Comparison of ENCODE assay signal across 8 cellular contexts in genomic region chr18:3261035-3261392, GRCh38. TPM values are rescaled to one million over a fixed set of nuclear protein-coding genes. Genes with fewer than 3 reads are reported as not detected.
A peak's percentile ranks its signal among the peaks of the same experiment; 100 is the strongest.
DNase-seq lines count a peak whose midpoint lies in the region; ATAC-seq, FAIRE-seq and TF ChIP-seq lines count a peak whose summit lies in the region.

No MANE protein-coding gene starts in this region.

- no peak for TF ChIP-seq POLR2A in K562 (conservative IDR thresholded peaks at IDR 0.05)
- TF ChIP-seq POLR2A in GM18505 (IDR thresholded peaks at IDR 0.05; ENCODE audit: borderline replicate concordance, extremely low read depth, insufficient read depth, insufficient read length) = no peak

- H3K27ac ChIP-seq in cardiac muscle cell (peak overlapping the region; percentile 99), K562 (ENCODE audit: extremely low read depth, low read depth, low read length) (peak overlapping the region; percentile 97), lung (ENCODE audit: low read depth in 1 of 2, low read length in 1 of 2) (peak overlapping the region; percentile 98 to 100)

- TF ChIP-seq CTCF in cardiac muscle cell (IDR thresholded peaks at IDR 0.05; ENCODE audit: low read depth, low read length) = no peak
- no peak for TF ChIP-seq CTCF in K562 (IDR thresholded peaks at IDR 0.05 in 2 of 3, conservative IDR thresholded peaks at IDR 0.05 in 1 of 3; ENCODE audit: insufficient read depth in 2 of 3, low read depth in 1 of 3, low read length in 3 of 3)
- no peak for TF ChIP-seq CTCF in lung (IDR thresholded peaks at IDR 0.05; ENCODE audit: control extremely low read depth, extremely low read depth)

- H3K27me3 ChIP-seq in cardiac muscle cell (no peaks in the 10 kb centered on the region), K562 (ENCODE audit: control insufficient read depth in 2 of 2, insufficient read depth in 2 of 2, low read length in 2 of 2) (no peaks in the 10 kb centered on the region), lung (ENCODE audit: control insufficient read depth, insufficient read depth) (no peaks in the 10 kb centered on the region)

- peaks cover 33% of the 10 kb centered on the region for H3K4me1 ChIP-seq in cardiac muscle cell (ENCODE audit: low read depth)
- H3K4me1 ChIP-seq in K562 (replicated peaks in 1 of 2; ENCODE audit: control insufficient read depth in 2 of 2, insufficient read depth in 2 of 2, low read length in 2 of 2) = peaks cover 21 to 36% of the 10 kb centered on the region in 2 experiments
- peaks cover 10 to 30% of the 10 kb centered on the region in 2 donors for H3K4me1 ChIP-seq in lung (ENCODE audit: control insufficient read depth in 2 of 2, insufficient read depth in 2 of 2, low read length in 2 of 2)

- no TSS peak for BruUV-seq in K562 (replicated peaks; lab: Mats Ljungman, UMichigan)

- FAIRE-seq in K562 (lab: Jason Lieb, UNC) (no peak), urothelium cell line (lab: Jason Lieb, UNC) (peak; percentile 80)

- H3K4me3 ChIP-seq in cardiac muscle cell = peak overlapping the region; percentile 71
- peak overlapping the region; percentile 84 for H3K4me3 ChIP-seq in K562
- H3K4me3 ChIP-seq in lung = peak overlapping the region; percentile 97

- WGBS in K562 (ENCODE audit: insufficient coverage, low coverage, missing lambda C conversion rate) = 3% methylated on average over 5 of the region's 5 CpGs
- 7 to 8% methylated on average over 5 of the region's 5 CpGs for WGBS in lung, 2 donors

- DNase-seq in cardiac muscle cell (ENCODE audit: low read depth in 1 of 2, low spot score in 1 of 2) (no peak), left cardiac atrium (no peak), K562 (ENCODE audit: extremely low read depth in 1 of 4, low spot score in 3 of 4) (no peak), lung (ENCODE audit: low spot score) (no peak), urothelium cell line (ENCODE audit: low spot score) (no peak), COLO668 (lab: John Stamatoyannopoulos, UW; ENCODE audit: unreplicated experiment) (no peak)
- no peak for DNase-seq in stimulated activated CD4-positive, alpha-beta T cell treated with anti-CD3 and anti-CD28 coated beads, Interleukin-15, amount 100 ng/mL, for 24 hours

- H3K9ac ChIP-seq in K562 (ENCODE audit: insufficient read depth in 1 of 2, low read depth in 2 of 2, low read length in 2 of 2) = peak overlapping the region; percentile 86 to 97

- no peak for TF ChIP-seq RAD21 in K562 (CRISPR knock-in tag; conservative IDR thresholded peaks at IDR 0.05 in 1 of 2, IDR thresholded peaks at IDR 0.05 in 1 of 2)

- POLR2A ChIA-PET in K562 (lab: Yijun Ruan, JAX) = interaction anchor here (0.5 to 3.5 kb wide), 11 partner anchors 8 to 413 kb away, joined by 3 to 26 read pairs (median 4); partner anchors contain the start of gene MYL12A

- H3K9me1 ChIP-seq in K562 (ENCODE audit: control insufficient read depth, insufficient read depth, low read length) = peaks cover 2% of the 10 kb centered on the region

- peaks cover 55% of the 10 kb centered on the region for H3K79me2 ChIP-seq in K562 (ENCODE audit: control insufficient read depth, insufficient read depth, low read length)

- H4K20me1 ChIP-seq in K562 (replicated peaks; ENCODE audit: control insufficient read depth, insufficient read depth, low read length) = peaks cover 34% of the 10 kb centered on the region

- no peak for TF ChIP-seq EP300 in K562 (IDR thresholded peaks at IDR 0.05; ENCODE audit: low read length)

- no peak for ATAC-seq in left cardiac atrium
- no peak for ATAC-seq in K562
- no peak for ATAC-seq in lung (ENCODE audit: insufficient read depth, low FRiP score)
- no peak for ATAC-seq in GM18505 (IDR thresholded peaks at IDR 0.05; ENCODE audit: unreplicated experiment)

- in situ Hi-C loops in K562 (cut with MboI) = no loop called here

- H2AFZ ChIP-seq in K562 (ENCODE audit: low read depth, low read length) = peak overlapping the region; percentile 96

- H3K36me3 ChIP-seq in cardiac muscle cell = peaks cover 8% of the 10 kb centered on the region
- H3K36me3 ChIP-seq in K562 (ENCODE audit: control insufficient read depth, insufficient read depth, low read length) = peaks cover 36% of the 10 kb centered on the region
- peaks cover 12 to 22% of the 10 kb centered on the region in 2 donors for H3K36me3 ChIP-seq in lung (ENCODE audit: control insufficient read depth in 2 of 2, insufficient read depth in 2 of 2, low read length in 2 of 2)

- no peaks in the 10 kb centered on the region for H3K9me3 ChIP-seq in cardiac muscle cell (ENCODE audit: low read depth)
- no peaks in the 10 kb centered on the region for H3K9me3 ChIP-seq in K562 (replicated peaks; ENCODE audit: control insufficient read depth, insufficient read depth, low read depth, low read length)
- H3K9me3 ChIP-seq in lung (ENCODE audit: control insufficient read depth in 2 of 2, insufficient read depth in 1 of 2, low read length in 1 of 2) = no peaks in the 10 kb centered on the region

- peak overlapping the region; percentile 88 for H3K4me2 ChIP-seq in K562 (ENCODE audit: insufficient read depth, low read length)

- CTCF ChIA-PET in K562 (lab: Yijun Ruan, JAX; ENCODE audit: low intra/inter-chr PET ratio) = no interaction called here

- intact Hi-C loops in left cardiac atrium (cut with DNase I) = no loop called here
- intact Hi-C loops in K562 (cut with micrococcal nuclease) = loop anchor here (5.0 kb wide), 1 partner anchor 401 kb away; no protein-coding TSS in a partner anchor

RNA-seq across cellular contexts. Expression of gene MYL12B, which starts 0.9 kb away (rescaled TPM):
- total RNA-seq in cardiac muscle cell (74.8 and 137 TPM in 2 replicates), left cardiac atrium (100 to 1,000 TPM; 161 to 230 TPM), K562 (2014; rRNA removed) (220 and 238 TPM in 2 replicates), K562 (2014; rRNA removed; fragmentation: Illumina TruSeq; extraction: Trizol) (478 and 512 TPM in 2 replicates), K562 (2015; rRNA removed; fragmentation: Illumina TruSeq; extraction: Trizol) (357 and 396 TPM in 2 replicates), K562 (2021) (242 and 256 TPM in 2 replicates), lung (100 to 1,000 TPM; 249 to 299 TPM)
- polyA plus RNA-seq in cardiac muscle cell (211 and 299 TPM in 2 replicates), K562 (2011; rRNA removed) (531 and 554 TPM in 2 replicates), K562 (2014; fragmentation: Illumina TruSeq; extraction: Trizol) (451 and 463 TPM in 2 replicates), K562 (2014; fragmentation: Nextera tagmentation; extraction: Ambion mirVana) (100 to 1,000 TPM; 913 to 995 TPM), K562 (2014; rRNA removed) (270 and 274 TPM in 2 replicates), lung (1,000 to 10,000 TPM in 1 of 2 donors, 100 to 1,000 TPM in 1; 538 to 1,047 TPM)
- 18.4 and 30.7 TPM in 2 replicates for total RNA-seq in K562 (2011; cell fraction: chromatin; rRNA removed; ENCODE audit: low replicate concordance)
- 35.7 and 36.0 TPM in 2 replicates for total RNA-seq in K562 (2011; cell fraction: nucleolus; rRNA removed)
- total RNA-seq in K562 (2011; cell fraction: nucleoplasm; rRNA removed) = 40.3 and 46.9 TPM in 2 replicates
- polyA plus RNA-seq in K562 (2011; cell fraction: cytosol; rRNA removed) = 196 and 355 TPM in 2 replicates
- polyA plus RNA-seq in K562 (2011; cell fraction: nucleus; rRNA removed) = 72.1 and 160 TPM in 2 replicates
- 338 and 426 TPM in 2 replicates for polyA plus RNA-seq in K562 (2012)
- 343 and 432 TPM in 2 replicates for polyA minus RNA-seq in K562 (2011; rRNA and poly(A)+ RNA removed)
- 128 and 163 TPM in 2 replicates for polyA minus RNA-seq in K562 (2011; cell fraction: cytosol; rRNA and poly(A)+ RNA removed)
- 25.4 and 59.0 TPM in 2 replicates for polyA minus RNA-seq in K562 (2011; cell fraction: nucleus; rRNA and poly(A)+ RNA removed)

RNA-seq across cellular contexts. Expression of gene MYL12A, which starts 13.4 kb away (rescaled TPM):
- total RNA-seq in cardiac muscle cell = 152 and 195 TPM in 2 replicates
- polyA plus RNA-seq in cardiac muscle cell = 321 and 420 TPM in 2 replicates
- 100 to 1,000 TPM; 919 to 945 TPM for total RNA-seq in left cardiac atrium
- 123 and 212 TPM in 2 replicates for total RNA-seq in K562 (2011; cell fraction: chromatin; rRNA removed; ENCODE audit: low replicate concordance)
- total RNA-seq in K562 (2011; cell fraction: nucleolus; rRNA removed) = 138 and 168 TPM in 2 replicates
- 206 and 258 TPM in 2 replicates for total RNA-seq in K562 (2011; cell fraction: nucleoplasm; rRNA removed)
- total RNA-seq in K562 (2014; rRNA removed) = 426 and 468 TPM in 2 replicates
- 562 and 622 TPM in 2 replicates for total RNA-seq in K562 (2014; rRNA removed; fragmentation: Illumina TruSeq; extraction: Trizol)
- 508 and 559 TPM in 2 replicates for total RNA-seq in K562 (2015; rRNA removed; fragmentation: Illumina TruSeq; extraction: Trizol)
- 308 TPM in 2 replicates for total RNA-seq in K562 (2021)
- 714 and 790 TPM in 2 replicates for polyA plus RNA-seq in K562 (2011; rRNA removed)
- polyA plus RNA-seq in K562 (2011; cell fraction: cytosol; rRNA removed) = 163 and 438 TPM in 2 replicates
- 127 and 293 TPM in 2 replicates for polyA plus RNA-seq in K562 (2011; cell fraction: nucleus; rRNA removed)
- polyA plus RNA-seq in K562 (2012) = 525 and 687 TPM in 2 replicates
- 471 and 510 TPM in 2 replicates for polyA plus RNA-seq in K562 (2014; fragmentation: Illumina TruSeq; extraction: Trizol)
- 1,000 to 10,000 TPM in 1 of 2 experiments, 100 to 1,000 TPM in 1; 837 to 1,031 TPM for polyA plus RNA-seq in K562 (2014; fragmentation: Nextera tagmentation; extraction: Ambion mirVana)
- 365 and 466 TPM in 2 replicates for polyA plus RNA-seq in K562 (2014; rRNA removed)
- 571 and 811 TPM in 2 replicates for polyA minus RNA-seq in K562 (2011; rRNA and poly(A)+ RNA removed)
- polyA minus RNA-seq in K562 (2011; cell fraction: cytosol; rRNA and poly(A)+ RNA removed) = 177 and 220 TPM in 2 replicates
- polyA minus RNA-seq in K562 (2011; cell fraction: nucleus; rRNA and poly(A)+ RNA removed) = 135 and 263 TPM in 2 replicates
- total RNA-seq in lung = 100 to 1,000 TPM; 321 to 403 TPM
- 100 to 1,000 TPM; 578 to 796 TPM for polyA plus RNA-seq in lung

RNA-seq across cellular contexts. Expression of gene MYOM1, which starts 41.2 kb away (rescaled TPM):
- total RNA-seq in cardiac muscle cell (209 and 219 TPM in 2 replicates), left cardiac atrium (100 to 1,000 TPM; 263 to 351 TPM), K562 (2014; rRNA removed) (0.41 and 0.59 TPM in 2 replicates), K562 (2014; rRNA removed; fragmentation: Illumina TruSeq; extraction: Trizol) (0.22 and 0.29 TPM in 2 replicates), K562 (2015; rRNA removed; fragmentation: Illumina TruSeq; extraction: Trizol) (0.47 and 0.64 TPM in 2 replicates), K562 (2021) (0.29 and 0.35 TPM in 2 replicates), lung (1 to 10 TPM; 1.7 to 4.6 TPM)
- polyA plus RNA-seq in cardiac muscle cell (182 and 194 TPM in 2 replicates), K562 (2011; rRNA removed) (0.06 and 0.16 TPM in 2 replicates), K562 (2014; fragmentation: Illumina TruSeq; extraction: Trizol) (0.25 and 0.71 TPM in 2 replicates), K562 (2014; fragmentation: Nextera tagmentation; extraction: Ambion mirVana) (under 1 TPM; 0.01 to 0.03 TPM), K562 (2014; rRNA removed) (0.32 and 0.62 TPM in 2 replicates), lung (under 1 TPM; 0.61 to 0.85 TPM)
- total RNA-seq in K562 (2011; cell fraction: chromatin; rRNA removed; ENCODE audit: low replicate concordance) = 0.44 and 1.2 TPM in 2 replicates
- total RNA-seq in K562 (2011; cell fraction: nucleolus; rRNA removed) = 0.17 and 0.26 TPM in 2 replicates
- total RNA-seq in K562 (2011; cell fraction: nucleoplasm; rRNA removed) = 0.15 and 0.29 TPM in 2 replicates
- 0.06 and 0.15 TPM in 2 replicates for polyA plus RNA-seq in K562 (2011; cell fraction: cytosol; rRNA removed)
- polyA plus RNA-seq in K562 (2011; cell fraction: nucleus; rRNA removed) = 0.26 and 0.32 TPM in 2 replicates
- polyA plus RNA-seq in K562 (2012) = 0.44 and 1.8 TPM in 2 replicates
- polyA minus RNA-seq in K562 (2011; rRNA and poly(A)+ RNA removed) = 0.25 and 0.30 TPM in 2 replicates
- polyA minus RNA-seq in K562 (2011; cell fraction: cytosol; rRNA and poly(A)+ RNA removed) = 0.18 and 0.19 TPM in 2 replicates
- 0.13 and 0.33 TPM in 2 replicates for polyA minus RNA-seq in K562 (2011; cell fraction: nucleus; rRNA and poly(A)+ RNA removed)

Comparison
In these comparisons a context has a peak if more than half of its experiments do, and no peak if none do; other contexts are left out.
1. RNA of gene MYOM1, which starts 41.2 kb away (total RNA-seq): 263 to 351 TPM in left cardiac atrium and 209 to 219 TPM in cardiac muscle cell; 1.7 to 4.6 TPM in lung and 0.15 to 1.2 TPM in K562; every median in the first group is over 10 times any median in the second.
2. Peak in every context shown above with its lines, with median percentiles within 50 percentile points of each other: H3K27ac ChIP-seq and H3K4me3 ChIP-seq.